ENCODE assay signal across 26 cellular contexts in the genomic region with DNA sequence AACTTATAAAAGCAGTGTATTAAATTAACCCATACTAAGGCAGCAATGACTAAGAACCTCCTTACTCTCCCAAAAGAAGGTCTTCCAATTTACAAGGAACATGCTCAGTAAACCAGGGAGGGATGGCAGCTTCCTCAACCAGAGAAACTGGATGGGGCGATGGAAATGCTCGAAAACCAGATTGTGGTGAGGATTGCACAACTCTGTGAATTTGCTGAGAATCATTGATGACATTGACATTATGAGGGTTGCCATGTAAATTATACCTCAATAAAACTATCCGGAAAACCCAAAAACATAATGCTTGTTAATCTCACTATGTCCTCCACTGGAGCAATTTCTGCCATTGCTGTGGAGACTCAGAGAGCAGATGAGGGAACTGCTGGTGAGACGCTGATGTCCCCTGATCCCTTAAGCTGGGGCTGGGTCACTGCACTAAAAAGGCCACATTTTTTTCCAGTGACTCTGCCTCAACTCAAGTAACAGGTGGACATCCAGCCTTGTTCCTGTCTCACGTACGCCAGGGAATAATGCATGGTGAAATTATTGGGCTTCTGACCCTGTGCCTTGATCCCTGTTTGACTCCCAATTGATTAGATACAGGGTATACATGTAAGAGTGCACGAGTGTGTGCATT.
"Had no signal": no experiment of that assay in that cellular context is flagged by ENCODE, and none has a peak within 500 bp of the region (broad histone marks: within the 10 kb centered on the region; RNA-seq: fewer than 3 reads in every experiment).

No MANE protein-coding gene starts in this region.

- H3K9ac ChIP-seq: neural progenitor cell had no signal

- H3K4me2 ChIP-seq: neural progenitor cell had no signal

- H3K27me3 ChIP-seq: neural progenitor cell, tibial nerve, upper lobe of left lung, uterus had no signal

- H3K4me3 ChIP-seq: coronary artery, esophagus muscularis mucosa, gastroesophageal sphincter, heart right ventricle, neural progenitor cell, psoas muscle, thoracic aorta, tibial nerve, upper lobe of left lung, uterus had no signal

- ATAC-seq: foreskin keratinocyte; gastroesophageal sphincter; heart right ventricle; naive thymus-derived CD4-positive, alpha-beta T cell; psoas muscle; stimulated activated naive B cell treated with anti-CD40 and anti-IgM and Interleukin-4, amounts not matched to agents 10 μg/mL and 1 μg/mL and 100 μg/mL, for 72 hours had no signal

- H3K4me1 ChIP-seq: esophagus muscularis mucosa, foreskin keratinocyte, gastroesophageal sphincter, heart right ventricle, neural progenitor cell, upper lobe of left lung, uterus had no signal

- H2AFZ ChIP-seq: neural progenitor cell had no signal

- H3K36me3 ChIP-seq: esophagus muscularis mucosa, gastroesophageal sphincter, heart right ventricle, neural progenitor cell, thoracic aorta, tibial nerve, upper lobe of left lung, uterus had no signal

- H3K9me3 ChIP-seq: psoas muscle, thoracic aorta, uterus had no signal

- FAIRE-seq: endothelial cell of umbilical vein, keratinocyte, small intestine had no signal

- DNase-seq: dermis blood vessel endothelial cell; effector memory CD4-positive, alpha-beta T cell; foreskin keratinocyte; glutamatergic neuron; heart right ventricle; hypothalamus; immature natural killer cell; mesenchymal stem cell; midbrain; naive thymus-derived CD4-positive, alpha-beta T cell; psoas muscle; right cardiac atrium; small intestine; stimulated activated CD4-positive, alpha-beta T cell treated with anti-CD3 and anti-CD28 coated beads, Interleukin-15, amount 100 ng/mL, for 24 hours; stimulated activated CD4-positive, alpha-beta T cell treated with anti-CD3 and anti-CD28 coated beads, Interleukin-2, amount 100 ng/mL, for 48 hours; stimulated activated naive B cell treated with anti-CD40 and anti-IgM and Interleukin-4, amounts not matched to agents 10 μg/mL and 1 μg/mL and 100 μg/mL, for 72 hours; upper lobe of left lung; uterus had no signal

- H3K27ac ChIP-seq: coronary artery, esophagus muscularis mucosa, foreskin keratinocyte, gastroesophageal sphincter, heart right ventricle, neural progenitor cell, psoas muscle, thoracic aorta, tibial nerve, upper lobe of left lung, uterus had no signal
